11 cellular contexts compared by ENCODE assay signal in genomic region chr2:127100261-127101047, GRCh38. TPM values are rescaled to one million over a fixed set of nuclear protein-coding genes. Genes with fewer than 3 reads are reported as not detected.
DNase-seq lines count a peak whose midpoint lies in the region; ATAC-seq and TF ChIP-seq lines count a peak whose summit lies in the region.
"Had no signal": no experiment of that assay in that cellular context is flagged by ENCODE, and none has a peak within 500 bp of the region (broad histone marks: within the 10 kb centered on the region; RNA-seq: fewer than 3 reads in every experiment).

No MANE protein-coding gene starts in this region.

- no peaks in the 10 kb centered on the region for H3K27me3 Mint-ChIP-seq in progenitor cell of endocrine pancreas
- peaks cover 13% of the 10 kb centered on the region for H3K27me3 Mint-ChIP-seq in activated CD8-positive, alpha-beta T cell treated with anti-CD3 and anti-CD28 coated beads, Interleukin-2, amount 10 ng/mL, durations not matched to agents 7 days and 5 days (ENCODE audit: low read depth)

- ATAC-seq in GM21447 (IDR thresholded peaks at IDR 0.05; ENCODE audit: unreplicated experiment) = no peak
- no peak for ATAC-seq in activated CD8-positive, alpha-beta T cell treated with anti-CD3 and anti-CD28 coated beads, Interleukin-2, amount 10 ng/mL, durations not matched to agents 7 days and 5 days

- no peaks in the 10 kb centered on the region for H3K36me3 Mint-ChIP-seq in progenitor cell of endocrine pancreas (ENCODE audit: insufficient read depth)
- no peaks in the 10 kb centered on the region for H3K36me3 Mint-ChIP-seq in activated CD8-positive, alpha-beta T cell treated with anti-CD3 and anti-CD28 coated beads, Interleukin-2, amount 10 ng/mL, durations not matched to agents 7 days and 5 days (ENCODE audit: low read depth)

- in situ Hi-C loops in Caki2 (cut with HindIII; ENCODE audit: low pct_unique_long_range_greater_than_20kb, low sequenced_read_pairs) = no loop called here

- H3K27ac Mint-ChIP-seq in progenitor cell of endocrine pancreas = peak overlapping the region; percentile 96
- H3K27ac Mint-ChIP-seq in activated CD8-positive, alpha-beta T cell treated with anti-CD3 and anti-CD28 coated beads, Interleukin-2, amount 10 ng/mL, durations not matched to agents 7 days and 5 days = no peak overlapping the region
- H3K27ac Mint-ChIP-seq: T-helper 2 cell treated with Interferon-gamma antibody and Interleukin-4, amounts not matched to agents 5 μg/mL and 100 μg/mL, for 36 hours had no signal

- TF ChIP-seq CTCF in progenitor cell of endocrine pancreas (IDR thresholded peaks at IDR 0.05; ENCODE audit: unreplicated experiment) (no peak), GM20000 (IDR thresholded peaks at IDR 0.05; ENCODE audit: extremely low read depth, missing control alignments) (no peak)

- H3K9me3 Mint-ChIP-seq in progenitor cell of endocrine pancreas (ENCODE audit: low read depth) = no peaks in the 10 kb centered on the region
- H3K9me3 Mint-ChIP-seq in activated CD8-positive, alpha-beta T cell treated with anti-CD3 and anti-CD28 coated beads, Interleukin-2, amount 10 ng/mL, durations not matched to agents 7 days and 5 days (ENCODE audit: insufficient read depth) = no peaks in the 10 kb centered on the region
- H3K9me3 Mint-ChIP-seq: T-helper 2 cell treated with Interferon-gamma antibody and Interleukin-4, amounts not matched to agents 5 μg/mL and 100 μg/mL, for 36 hours had no signal

- H3K4me3 Mint-ChIP-seq in progenitor cell of endocrine pancreas (ENCODE audit: low read depth) = peak overlapping the region; percentile 20
- H3K4me3 Mint-ChIP-seq in activated CD8-positive, alpha-beta T cell treated with anti-CD3 and anti-CD28 coated beads, Interleukin-2, amount 10 ng/mL, durations not matched to agents 7 days and 5 days = no peak overlapping the region
- H3K4me3 Mint-ChIP-seq: T-helper 2 cell treated with Interferon-gamma antibody and Interleukin-4, amounts not matched to agents 5 μg/mL and 100 μg/mL, for 36 hours had no signal

- peak; percentile 91 for DNase-seq in Caki2 (ENCODE audit: low read depth)
- peak; percentile 44 for DNase-seq in NCI-H2029 treated with DMSO at 0.1 percent for 48 hours (lab: John Stamatoyannopoulos, UW)
- peak; percentile 43 for DNase-seq in fibroblast of gingiva (ENCODE audit: low read depth)
- no peak for DNase-seq in progenitor cell of endocrine pancreas (ENCODE audit: low spot score, unreplicated experiment)
- no peak for DNase-seq in GM20000 (ENCODE audit: low spot score)
- DNase-seq in DMS 273 (lab: John Stamatoyannopoulos, UW; ENCODE audit: unreplicated experiment) = no peak
- no peak for DNase-seq in activated CD8-positive, alpha-beta T cell treated with anti-CD3 and anti-CD28 coated beads, Interleukin-2, amount 10 ng/mL, durations not matched to agents 7 days and 5 days
- DNase-seq: activated T-cell treated with anti-CD3 and anti-CD28 coated beads for 4 hours, NCI-H2171 had no signal

- CTCF ChIA-PET in activated CD8-positive, alpha-beta T cell treated with anti-CD3 and anti-CD28 coated beads, Interleukin-2, amount 10 ng/mL, durations not matched to agents 7 days and 5 days (lab: Charles Lee) = no interaction called here

- POLR2A ChIA-PET in activated CD8-positive, alpha-beta T cell treated with anti-CD3 and anti-CD28 coated beads, Interleukin-2, amount 10 ng/mL, durations not matched to agents 7 days and 5 days (lab: Charles Lee) = no interaction called here

- H3K4me1 Mint-ChIP-seq in progenitor cell of endocrine pancreas (ENCODE audit: low read depth) = peaks cover 28% of the 10 kb centered on the region
- no peaks in the 10 kb centered on the region for H3K4me1 Mint-ChIP-seq in activated CD8-positive, alpha-beta T cell treated with anti-CD3 and anti-CD28 coated beads, Interleukin-2, amount 10 ng/mL, durations not matched to agents 7 days and 5 days (ENCODE audit: low read depth)

RNA-seq across cellular contexts. Expression of gene BIN1, which starts 6.5 kb away (rescaled TPM):
- total RNA-seq in Caki2 (2014; rRNA removed; shearing (Covaris generic); ENCODE audit: low replicate concordance) = 89.3 and 101 TPM in 2 replicates
- total RNA-seq in progenitor cell of endocrine pancreas = 65.5 and 66.0 TPM in 2 replicates
- total RNA-seq in activated CD8-positive, alpha-beta T cell treated with anti-CD3 and anti-CD28 coated beads, Interleukin-2, amount 10 ng/mL, durations not matched to agents 7 days and 5 days = 100 to 1,000 TPM; 125 to 127 TPM

Comparison
In these comparisons a context has a peak if more than half of its experiments do, and no peak if none do; other contexts are left out.
1. DNase-seq: peak in Caki2 (single experiment), NCI-H2029 treated with DMSO at 0.1 percent for 48 hours (single experiment) and fibroblast of gingiva (single experiment); none in progenitor cell of endocrine pancreas (single experiment), GM20000 (single experiment), DMS 273 (single experiment) and activated CD8-positive, alpha-beta T cell treated with anti-CD3 and anti-CD28 coated beads, Interleukin-2, amount 10 ng/mL, durations not matched to agents 7 days and 5 days (single experiment).